ENCODE assay signal across 29 cellular contexts in genomic region chr10:49350856-49351532, GRCh38. TPM values are rescaled to one million over a fixed set of nuclear protein-coding genes. Genes with fewer than 3 reads are reported as not detected.
DNase-seq lines count a peak whose midpoint lies in the region; ATAC-seq and TF ChIP-seq lines count a peak whose summit lies in the region.
"Had no signal": no experiment of that assay in that cellular context is flagged by ENCODE, and none has a peak within 500 bp of the region (broad histone marks: within the 10 kb centered on the region; RNA-seq: fewer than 3 reads in every experiment).

No MANE protein-coding gene starts in this region.

- TF ChIP-seq CTCF in C4-2B (conservative IDR thresholded peaks at IDR 0.05) (no peak), NB4 (IDR thresholded peaks at IDR 0.05; ENCODE audit: low read depth, low read length) (no peak), esophagus muscularis mucosa (IDR thresholded peaks at IDR 0.05) (no peak), osteocyte (IDR thresholded peaks at IDR 0.05) (no peak), gastrocnemius medialis (IDR thresholded peaks at IDR 0.05 in 4 of 5, conservative IDR thresholded peaks at IDR 0.05 in 1 of 5) (no peak)

- peaks cover 9% of the 10 kb centered on the region for H3K9me3 Mint-ChIP-seq in osteocyte (ENCODE audit: unreplicated experiment)

- H3K4me1 ChIP-seq in esophagus muscularis mucosa (no peaks in the 10 kb centered on the region), gastrocnemius medialis (no peaks in the 10 kb centered on the region)
- H3K4me1 ChIP-seq: A549, Peyer's patch had no signal

- H3K27ac ChIP-seq in C4-2B (peak overlapping the region; percentile 36), esophagus muscularis mucosa (replicated peaks in 1 of 4) (no peak overlapping the region), gastrocnemius medialis (no peak overlapping the region), substantia nigra (ENCODE audit: low read depth, low read length, poor library complexity, severe bottlenecking) (no peak overlapping the region)
- H3K27ac ChIP-seq: A549, Peyer's patch, SK-N-MC had no signal

- in situ Hi-C loops in gastrocnemius medialis (cut with MboI; ENCODE audit: low sequenced_read_pairs in 4 of 4), result loop anchor here in 1 of 4 donors (25.0 kb wide), 1 partner anchor 364 kb away; no protein-coding TSS in a partner anchor

- intact Hi-C loops in esophagus muscularis mucosa (cut with DNase I) (no loop called here), gastrocnemius medialis (cut with DNase I; ENCODE audit: low total_unique reads) (no loop called here)

- peak; percentile 15 for DNase-seq in NB4 (ENCODE audit: low read depth)
- DNase-seq in esophagus muscularis mucosa (ENCODE audit: extremely low spot score), result peak; percentile 77
- DNase-seq in osteocyte (ENCODE audit: extremely low spot score, unreplicated experiment), result peak; percentile 59
- no peak for DNase-seq in gastrocnemius medialis
- DNase-seq in substantia nigra (lab: John Stamatoyannopoulos, UW), result no peak
- DNase-seq: C1 segment of cervical spinal cord; CD8-positive, alpha-beta memory T cell; DMS 273 treated with DMSO at 0.1 percent for 48 hours; DMS79; EL; GDM1; HCEC 1CT; KBM-7; MV-4-11; NCI-H1436; NCI-H187 treated with DMSO at 0.1 percent for 48 hours; NCI-H524; Peyer's patch; SIG-M5; SW 1271 had no signal

- H3K9me3 ChIP-seq in esophagus muscularis mucosa, result peaks cover 0 to 25% (median 16%) of the 10 kb centered on the region in 4 donors
- H3K9me3 ChIP-seq in gastrocnemius medialis, result no peaks in the 10 kb centered on the region
- H3K9me3 ChIP-seq: Peyer's patch had no signal

- no peak overlapping the region for H3K27ac Mint-ChIP-seq in osteocyte (ENCODE audit: unreplicated experiment)
- H3K27ac Mint-ChIP-seq: CD8-positive, alpha-beta memory T cell had no signal

- H3K4me1 Mint-ChIP-seq in osteocyte (ENCODE audit: unreplicated experiment), result peaks cover 5% of the 10 kb centered on the region
- H3K4me1 Mint-ChIP-seq: CD8-positive, alpha-beta memory T cell had no signal

- H3K4me3 Mint-ChIP-seq in osteocyte (ENCODE audit: unreplicated experiment), result no peak overlapping the region
- H3K4me3 Mint-ChIP-seq: CD8-positive, alpha-beta memory T cell had no signal

- H3K36me3 ChIP-seq in esophagus muscularis mucosa (no peaks in the 10 kb centered on the region), gastrocnemius medialis (no peaks in the 10 kb centered on the region)
- H3K36me3 ChIP-seq: Peyer's patch had no signal

- peaks cover 4% of the 10 kb centered on the region for H3K27me3 Mint-ChIP-seq in osteocyte (ENCODE audit: unreplicated experiment)

- TF ChIP-seq EP300 in esophagus muscularis mucosa (IDR thresholded peaks at IDR 0.05), result no peak

- H3K4me3 ChIP-seq in NB4 (ENCODE audit: low read depth, low read length), result no peak overlapping the region
- no peak overlapping the region for H3K4me3 ChIP-seq in esophagus muscularis mucosa
- H3K4me3 ChIP-seq in gastrocnemius medialis, result no peak overlapping the region
- H3K4me3 ChIP-seq: A549, GM12878, Peyer's patch, SK-N-MC had no signal

- H3K27me3 ChIP-seq in esophagus muscularis mucosa (peaks cover 0 to 13% (median 0%) of the 10 kb centered on the region in 4 donors), gastrocnemius medialis (no peaks in the 10 kb centered on the region)
- H3K27me3 ChIP-seq: Peyer's patch had no signal

- TF ChIP-seq POLR2A in NB4 (IDR thresholded peaks at IDR 0.05; ENCODE audit: extremely low read depth, insufficient read length) (no peak), esophagus muscularis mucosa (IDR thresholded peaks at IDR 0.05; ENCODE audit: low read depth) (no peak), gastrocnemius medialis (IDR thresholded peaks at IDR 0.05) (no peak)

- WGBS in esophagus muscularis mucosa, result 91% methylated on average over 4 of the region's 4 CpGs

- ATAC-seq in gastrocnemius medialis, result no peak
- no peak for ATAC-seq in GM21423 (IDR thresholded peaks at IDR 0.05; ENCODE audit: unreplicated experiment)
- ATAC-seq: A549, GM12878 had no signal

- H3K36me3 Mint-ChIP-seq in osteocyte (ENCODE audit: unreplicated experiment), result no peaks in the 10 kb centered on the region

RNA-seq across cellular contexts. Expression of gene DRGX, which starts 44.9 kb away (rescaled TPM):
- not detected for total RNA-seq in esophagus muscularis mucosa
- total RNA-seq in osteocyte, result not detected in 2 replicates
- not detected for total RNA-seq in gastrocnemius medialis
- total RNA-seq: CD8-positive, alpha-beta memory T cell; GM12878; H1; LHCN-M2; MCF 10A; OCI-LY7; Peyer's patch had no signal

RNA-seq across cellular contexts. Expression of gene C10orf71, which starts 52.0 kb away (rescaled TPM):
- total RNA-seq in esophagus muscularis mucosa (under 1 TPM in 2 of 4 donors, not detected in 2; 0.06 to 0.42 TPM), osteocyte (not detected in 2 replicates), gastrocnemius medialis (100 to 1,000 TPM in 1 of 4 donors, 10 to 100 TPM in 3; 26.5 to 208 (median 69.6) TPM)
- total RNA-seq: CD8-positive, alpha-beta memory T cell; GM12878; H1; LHCN-M2; MCF 10A; Peyer's patch had no signal

Comparison
In these comparisons a context has a peak if more than half of its experiments do, and no peak if none do; other contexts are left out.
1. DNase-seq: peak in NB4 (single experiment), esophagus muscularis mucosa (single experiment) and osteocyte (single experiment); none in gastrocnemius medialis (0 of 2) and substantia nigra (0 of 49).
2. RNA of gene C10orf71, which starts 52.0 kb away (total RNA-seq): 26.5 to 208 TPM in gastrocnemius medialis; 0.06 to 0.42 TPM in esophagus muscularis mucosa and not detected in osteocyte; every median in the first group is over 10 times any median in the second.